Comparison of ENCODE assay signal across 18 cellular contexts in the genomic region with DNA sequence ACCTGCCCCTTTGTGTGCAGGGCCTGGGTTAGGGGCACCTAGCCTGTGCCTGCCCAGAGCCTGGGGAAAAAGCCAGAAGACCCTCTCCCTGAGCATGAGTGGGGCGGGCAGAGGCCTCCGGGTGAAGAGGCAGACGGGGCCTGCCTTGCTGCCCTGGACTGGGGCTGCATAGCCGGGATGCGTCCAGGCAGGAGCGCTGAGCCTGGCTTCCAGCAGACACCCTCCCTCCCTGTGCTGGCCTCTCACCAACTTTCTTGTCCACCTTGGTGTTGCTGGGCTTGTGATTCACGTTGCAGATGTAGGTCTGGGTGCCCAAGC.
"Had no signal": no experiment of that assay in that cellular context is flagged by ENCODE, and none has a peak within 500 bp of the region (broad histone marks: within the 10 kb centered on the region; RNA-seq: fewer than 3 reads in every experiment).

No MANE protein-coding gene starts in this region.

- H3K36me3 ChIP-seq: brain microvascular endothelial cell, pancreas, transverse colon had no signal

- H3K27me3 ChIP-seq: brain microvascular endothelial cell, pancreas, transverse colon had no signal

- H3K27me3 Mint-ChIP-seq: dendritic cell treated with granulocyte-macrophage colony-stimulating factor and Interleukin-4, amounts not matched to agents 40 ng/mL and 50 ng/mL, for 4 days had no signal

- H3K4me3 Mint-ChIP-seq: activated T-helper 1 cell treated with anti-CD3 and anti-CD28 coated beads, Interleukin-12 subunit alpha, Interleukin-12 subunit beta, Interleukin-2, Interleukin-4 antibody, amounts not matched to agents 30 ng/mL and 10 ng/mL and 1 ng/mL, durations not matched to agents 14 hours and 24 hours and 36 hours; dendritic cell treated with granulocyte-macrophage colony-stimulating factor and Interleukin-4, amounts not matched to agents 40 ng/mL and 50 ng/mL, for 4 days; naive thymus-derived CD4-positive, alpha-beta T cell; WTC11 had no signal

- H3K27ac ChIP-seq: brain microvascular endothelial cell, pancreas, transverse colon had no signal

- ATAC-seq: naive thymus-derived CD4-positive, alpha-beta T cell; pancreas; WTC11 had no signal

- DNase-seq: activated CD4-positive, alpha-beta T cell treated with anti-CD3 and anti-CD28 coated beads for 48 hours; activated naive CD4-positive, alpha-beta T cell; anterior cingulate cortex; brain microvascular endothelial cell; effector memory CD4-positive, alpha-beta T cell; foreskin melanocyte; mammary epithelial cell; mucosa of descending colon; naive thymus-derived CD4-positive, alpha-beta T cell; stimulated activated CD4-positive, alpha-beta T cell treated with anti-CD3 and anti-CD28 coated beads, Interleukin-12 subunit alpha, Interleukin-12 subunit beta, amount 100 ng/mL, for 4 hours; stimulated activated CD4-positive, alpha-beta T cell treated with anti-CD3 and anti-CD28 coated beads, Interleukin-2, amount 100 ng/mL, for 24 hours; substantia nigra; T-helper 2 cell; transverse colon had no signal

- H3K4me3 ChIP-seq: mucosa of descending colon, pancreas, transverse colon had no signal

- H3K9me3 Mint-ChIP-seq: activated T-helper 1 cell treated with anti-CD3 and anti-CD28 coated beads, Interleukin-12 subunit alpha, Interleukin-12 subunit beta, Interleukin-2, Interleukin-4 antibody, amounts not matched to agents 30 ng/mL and 10 ng/mL and 1 ng/mL, durations not matched to agents 14 hours and 24 hours and 36 hours; dendritic cell treated with granulocyte-macrophage colony-stimulating factor and Interleukin-4, amounts not matched to agents 40 ng/mL and 50 ng/mL, for 4 days; naive thymus-derived CD4-positive, alpha-beta T cell had no signal

- H3K36me3 Mint-ChIP-seq: naive thymus-derived CD4-positive, alpha-beta T cell had no signal

- H3K27ac Mint-ChIP-seq: activated T-helper 1 cell treated with anti-CD3 and anti-CD28 coated beads, Interleukin-12 subunit alpha, Interleukin-12 subunit beta, Interleukin-2, Interleukin-4 antibody, amounts not matched to agents 30 ng/mL and 10 ng/mL and 1 ng/mL, durations not matched to agents 14 hours and 24 hours and 36 hours; dendritic cell treated with granulocyte-macrophage colony-stimulating factor and Interleukin-4, amounts not matched to agents 40 ng/mL and 50 ng/mL, for 4 days; naive thymus-derived CD4-positive, alpha-beta T cell; WTC11 had no signal

- H3K9me3 ChIP-seq: mucosa of descending colon, pancreas, transverse colon had no signal

- H3K4me1 Mint-ChIP-seq: naive thymus-derived CD4-positive, alpha-beta T cell; WTC11 had no signal

- H3K4me1 ChIP-seq: pancreas, transverse colon had no signal
